In genomic region chr1:182649041-182649440, GRCh38 we compare ENCODE assay signal across 1 cellular context.
TF ChIP-seq lines count a peak whose summit lies in the region.

No MANE protein-coding gene starts in this region.

TF ChIP-seq in GM12878, 131 proteins besides CTCF, POLR2A, EP300 and RAD21 (continues in another document):
- no peak for TF ChIP-seq ZNF274 (IDR thresholded peaks at IDR 0.05; ENCODE audit: insufficient read depth, insufficient read length)
- TF ChIP-seq ZBTB4 (CRISPR knock-in tag; IDR thresholded peaks at IDR 0.05) = no peak
- TF ChIP-seq CHD1 (IDR thresholded peaks at IDR 0.05; ENCODE audit: low read depth, low read length) = no peak
- TF ChIP-seq IKZF2 (IDR thresholded peaks at IDR 0.05) = peak; percentile 10 to 42; a peak in 1 of 4 replicates
- TF ChIP-seq POLR2AphosphoS5 (IDR thresholded peaks at IDR 0.05; ENCODE audit: low read length) = no peak
- no peak for TF ChIP-seq SMAD5 (IDR thresholded peaks at IDR 0.05; ENCODE audit: low read depth)
- TF ChIP-seq PRDM15 (CRISPR knock-in tag; IDR thresholded peaks at IDR 0.05) = no peak
- TF ChIP-seq SREBF2 (IDR thresholded peaks at IDR 0.05; ENCODE audit: low read length) = no peak
- no peak for TF ChIP-seq DPF2 (IDR thresholded peaks at IDR 0.05)
- TF ChIP-seq HSF1 (IDR thresholded peaks at IDR 0.05; ENCODE audit: low read depth, low read length) = no peak
- TF ChIP-seq BMI1 (IDR thresholded peaks at IDR 0.05; ENCODE audit: borderline replicate concordance) = no peak
- peak; percentile 18 for TF ChIP-seq MEF2B (IDR thresholded peaks at IDR 0.05; ENCODE audit: partially characterized antibody, poor library complexity, severe bottlenecking)
- TF ChIP-seq POU2F2 (IDR thresholded peaks at IDR 0.05; ENCODE audit: borderline replicate concordance, low read depth, low read length) = no peak
- peak; percentile 46 for TF ChIP-seq JUNB (IDR thresholded peaks at IDR 0.05)
- TF ChIP-seq KLF5 (IDR thresholded peaks at IDR 0.05; ENCODE audit: partially characterized antibody) = no peak
- TF ChIP-seq IRF3 (IDR thresholded peaks at IDR 0.05) = no peak
- TF ChIP-seq SPI1 (IDR thresholded peaks at IDR 0.05; ENCODE audit: borderline replicate concordance, insufficient read depth, low read depth, low read length) = peak; percentile 7; the same call in 1 of the 2 replicates
- TF ChIP-seq ZBTB11 (CRISPR knock-in tag; IDR thresholded peaks at IDR 0.05) = no peak
- TF ChIP-seq SUZ12 (IDR thresholded peaks at IDR 0.05; ENCODE audit: unreplicated experiment) = no peak
- TF ChIP-seq TCF12 (IDR thresholded peaks at IDR 0.05; ENCODE audit: low read depth, low read length) = 0 out of 2 replicates have a peak, but pooled peaks have one; percentile 9
- TF ChIP-seq E4F1 (IDR thresholded peaks at IDR 0.05; ENCODE audit: borderline replicate concordance, partially characterized antibody) = no peak
- TF ChIP-seq SKIL (IDR thresholded peaks at IDR 0.05; ENCODE audit: low read depth, poor library complexity, severe bottlenecking) = no peak
- peak; percentile 39; the same call in 1 of the 2 replicates for TF ChIP-seq MEF2A (IDR thresholded peaks at IDR 0.05; ENCODE audit: insufficient read depth, low read depth, low read length)
- no peak for TF ChIP-seq TCF3 (IDR thresholded peaks at IDR 0.05; ENCODE audit: borderline replicate concordance, insufficient read depth, low read depth, low read length)
- TF ChIP-seq ZZZ3 (IDR thresholded peaks at IDR 0.05; ENCODE audit: control insufficient read depth, insufficient read length, low read depth) = no peak
- TF ChIP-seq PML (IDR thresholded peaks at IDR 0.05; ENCODE audit: low read length) = no peak
- TF ChIP-seq RUNX3 (IDR thresholded peaks at IDR 0.05; ENCODE audit: low read length) = peak; percentile 70
- no peak for TF ChIP-seq SRF (IDR thresholded peaks at IDR 0.05; ENCODE audit: low read depth in 2 of 2, low read length in 2 of 2)
- TF ChIP-seq KAT2A (conservative IDR thresholded peaks at IDR 0.05; ENCODE audit: control insufficient read depth, low read depth, low read length) = no peak
- TF ChIP-seq TAF1 (IDR thresholded peaks at IDR 0.05; ENCODE audit: borderline replicate concordance, low read depth, low read length) = no peak
- TF ChIP-seq USF1 (IDR thresholded peaks at IDR 0.05; ENCODE audit: borderline replicate concordance, extremely low read length, insufficient read depth, low read depth, low read length) = no peak
- TF ChIP-seq SP1 (IDR thresholded peaks at IDR 0.05; ENCODE audit: low read depth, low read length) = no peak
- no peak for TF ChIP-seq PAX5 (IDR thresholded peaks at IDR 0.05; ENCODE audit: borderline replicate concordance, low read depth, low read length)
- no peak for TF ChIP-seq STAT3 (IDR thresholded peaks at IDR 0.05; ENCODE audit: low read depth, low read length)
- TF ChIP-seq NRF1 (conservative IDR thresholded peaks at IDR 0.05; ENCODE audit: low read depth, low read length) = no peak
- no peak for TF ChIP-seq TCF7 (IDR thresholded peaks at IDR 0.05; ENCODE audit: borderline replicate concordance)
- TF ChIP-seq E2F8 (IDR thresholded peaks at IDR 0.05; ENCODE audit: low read depth, partially characterized antibody) = no peak
- no peak for TF ChIP-seq MTA3 (IDR thresholded peaks at IDR 0.05; ENCODE audit: borderline replicate concordance, low read length)
- TF ChIP-seq RELA (IDR thresholded peaks at IDR 0.05; ENCODE audit: borderline replicate concordance, partially characterized antibody) = no peak
